Comparison of ENCODE assay signal across 1 cellular context in the genomic region with DNA sequence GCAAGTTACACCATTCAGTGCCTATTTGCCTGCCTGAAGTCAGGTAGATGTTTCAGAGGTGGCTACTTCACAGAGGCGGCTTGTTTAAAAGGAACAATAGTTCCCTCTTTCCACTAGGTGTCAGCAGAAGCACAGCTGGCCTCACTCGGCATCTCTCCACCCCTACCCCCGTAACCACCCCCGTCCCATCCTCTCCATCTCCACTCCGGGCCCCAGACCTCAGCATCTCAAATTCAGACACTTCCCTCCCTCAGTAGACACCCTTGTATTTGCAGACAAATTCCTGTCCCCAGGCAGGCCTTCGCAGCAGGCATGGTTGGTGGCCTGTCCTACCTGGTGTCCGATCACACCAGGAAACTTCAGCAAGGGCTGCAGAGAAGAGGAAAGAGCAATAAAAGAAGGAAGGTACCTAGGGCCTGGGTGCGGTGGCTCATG.
TF ChIP-seq lines count a peak whose summit lies in the region.

No MANE protein-coding gene starts in this region.

TF ChIP-seq in H1, 55 proteins besides CTCF, POLR2A, EP300 and RAD21:
- TF ChIP-seq ZNF274 (IDR thresholded peaks at IDR 0.05; ENCODE audit: borderline replicate concordance, extremely low read depth, low read length), result no peak
- no peak for TF ChIP-seq NRF1 (IDR thresholded peaks at IDR 0.05; ENCODE audit: low read depth, low read length)
- TF ChIP-seq POLR2AphosphoS5 (IDR thresholded peaks at IDR 0.05; ENCODE audit: low read depth, low read length), result no peak
- no peak for TF ChIP-seq CHD2 (IDR thresholded peaks at IDR 0.05; ENCODE audit: low read length)
- TF ChIP-seq, protein P1, sequence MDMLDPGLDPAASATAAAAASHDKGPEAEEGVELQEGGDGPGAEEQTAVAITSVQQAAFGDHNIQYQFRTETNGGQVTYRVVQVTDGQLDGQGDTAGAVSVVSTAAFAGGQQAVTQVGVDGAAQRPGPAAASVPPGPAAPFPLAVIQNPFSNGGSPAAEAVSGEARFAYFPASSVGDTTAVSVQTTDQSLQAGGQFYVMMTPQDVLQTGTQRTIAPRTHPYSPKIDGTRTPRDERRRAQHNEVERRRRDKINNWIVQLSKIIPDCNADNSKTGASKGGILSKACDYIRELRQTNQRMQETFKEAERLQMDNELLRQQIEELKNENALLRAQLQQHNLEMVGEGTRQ (IDR thresholded peaks at IDR 0.05; ENCODE audit: low read length), result no peak
- TF ChIP-seq, protein P2, sequence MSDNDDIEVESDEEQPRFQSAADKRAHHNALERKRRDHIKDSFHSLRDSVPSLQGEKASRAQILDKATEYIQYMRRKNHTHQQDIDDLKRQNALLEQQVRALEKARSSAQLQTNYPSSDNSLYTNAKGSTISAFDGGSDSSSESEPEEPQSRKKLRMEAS (IDR thresholded peaks at IDR 0.05), result no peak
- TF ChIP-seq BACH1 (IDR thresholded peaks at IDR 0.05; ENCODE audit: low read length), result no peak
- TF ChIP-seq CHD1 (IDR thresholded peaks at IDR 0.05; ENCODE audit: low read depth, low read length), result no peak
- no peak for TF ChIP-seq SAP30 (IDR thresholded peaks at IDR 0.05; ENCODE audit: insufficient read depth, insufficient replicate concordance, low read length)
- TF ChIP-seq FOSL1 (IDR thresholded peaks at IDR 0.05; ENCODE audit: insufficient read depth, low read depth, low read length), result no peak
- TF ChIP-seq HDAC6 (IDR thresholded peaks at IDR 0.05; ENCODE audit: low read depth, low read length), result no peak
TF ChIP-seq in H1: peak in this region for 0.
